Comparison of ENCODE assay signal across 1 cellular context in the genomic region with DNA sequence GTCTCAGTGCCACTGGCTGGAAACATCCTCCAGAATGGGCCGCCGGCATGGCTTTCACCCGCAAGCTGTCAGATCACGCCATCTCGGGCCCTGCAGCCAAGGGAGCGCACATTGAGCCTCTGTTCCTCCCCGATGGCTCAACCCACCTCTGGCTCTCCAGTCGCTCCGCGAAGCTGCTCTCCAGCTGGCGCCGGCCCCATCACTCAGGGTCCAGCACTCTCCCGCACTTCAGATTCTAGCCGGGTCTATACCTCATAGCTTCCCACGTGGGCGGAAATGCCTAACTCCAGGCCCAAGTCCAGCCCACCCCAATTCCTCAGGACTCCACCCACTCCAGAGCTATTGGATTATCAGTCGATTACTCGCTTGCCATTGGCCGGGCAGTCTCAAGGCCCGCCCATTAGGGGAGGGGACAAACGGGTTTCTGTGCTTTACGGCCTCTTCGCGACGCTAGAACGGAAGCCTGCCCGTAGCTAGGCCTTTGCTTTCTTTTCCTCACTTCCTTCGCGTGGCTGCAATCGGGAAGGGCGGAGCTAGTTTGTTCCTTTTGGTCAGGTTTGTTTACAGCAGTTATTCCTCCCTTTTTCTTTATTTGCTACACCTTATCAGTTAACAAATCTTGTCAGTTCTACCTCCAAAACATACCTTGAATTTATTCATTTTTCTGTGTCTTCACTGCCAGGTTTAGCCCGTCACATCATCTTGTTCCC.
TF ChIP-seq lines count a peak whose summit lies in the region.

A gene with protein sequence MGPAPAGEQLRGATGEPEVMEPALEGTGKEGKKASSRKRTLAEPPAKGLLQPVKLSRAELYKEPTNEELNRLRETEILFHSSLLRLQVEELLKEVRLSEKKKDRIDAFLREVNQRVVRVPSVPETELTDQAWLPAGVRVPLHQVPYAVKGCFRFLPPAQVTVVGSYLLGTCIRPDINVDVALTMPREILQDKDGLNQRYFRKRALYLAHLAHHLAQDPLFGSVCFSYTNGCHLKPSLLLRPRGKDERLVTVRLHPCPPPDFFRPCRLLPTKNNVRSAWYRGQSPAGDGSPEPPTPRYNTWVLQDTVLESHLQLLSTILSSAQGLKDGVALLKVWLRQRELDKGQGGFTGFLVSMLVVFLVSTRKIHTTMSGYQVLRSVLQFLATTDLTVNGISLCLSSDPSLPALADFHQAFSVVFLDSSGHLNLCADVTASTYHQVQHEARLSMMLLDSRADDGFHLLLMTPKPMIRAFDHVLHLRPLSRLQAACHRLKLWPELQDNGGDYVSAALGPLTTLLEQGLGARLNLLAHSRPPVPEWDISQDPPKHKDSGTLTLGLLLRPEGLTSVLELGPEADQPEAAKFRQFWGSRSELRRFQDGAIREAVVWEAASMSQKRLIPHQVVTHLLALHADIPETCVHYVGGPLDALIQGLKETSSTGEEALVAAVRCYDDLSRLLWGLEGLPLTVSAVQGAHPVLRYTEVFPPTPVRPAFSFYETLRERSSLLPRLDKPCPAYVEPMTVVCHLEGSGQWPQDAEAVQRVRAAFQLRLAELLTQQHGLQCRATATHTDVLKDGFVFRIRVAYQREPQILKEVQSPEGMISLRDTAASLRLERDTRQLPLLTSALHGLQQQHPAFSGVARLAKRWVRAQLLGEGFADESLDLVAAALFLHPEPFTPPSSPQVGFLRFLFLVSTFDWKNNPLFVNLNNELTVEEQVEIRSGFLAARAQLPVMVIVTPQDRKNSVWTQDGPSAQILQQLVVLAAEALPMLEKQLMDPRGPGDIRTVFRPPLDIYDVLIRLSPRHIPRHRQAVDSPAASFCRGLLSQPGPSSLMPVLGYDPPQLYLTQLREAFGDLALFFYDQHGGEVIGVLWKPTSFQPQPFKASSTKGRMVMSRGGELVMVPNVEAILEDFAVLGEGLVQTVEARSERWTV (minus strand): TSS at position 282 of the 710 bp plus-strand sequence. CDS start 82 bp downstream, at position 200.

TF ChIP-seq in K562, 482 proteins besides CTCF, POLR2A, EP300 and RAD21 (continued from another document and continues in another):
- TF ChIP-seq, protein P1, sequence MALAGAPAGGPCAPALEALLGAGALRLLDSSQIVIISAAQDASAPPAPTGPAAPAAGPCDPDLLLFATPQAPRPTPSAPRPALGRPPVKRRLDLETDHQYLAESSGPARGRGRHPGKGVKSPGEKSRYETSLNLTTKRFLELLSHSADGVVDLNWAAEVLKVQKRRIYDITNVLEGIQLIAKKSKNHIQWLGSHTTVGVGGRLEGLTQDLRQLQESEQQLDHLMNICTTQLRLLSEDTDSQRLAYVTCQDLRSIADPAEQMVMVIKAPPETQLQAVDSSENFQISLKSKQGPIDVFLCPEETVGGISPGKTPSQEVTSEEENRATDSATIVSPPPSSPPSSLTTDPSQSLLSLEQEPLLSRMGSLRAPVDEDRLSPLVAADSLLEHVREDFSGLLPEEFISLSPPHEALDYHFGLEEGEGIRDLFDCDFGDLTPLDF (CRISPR knock-in tag; IDR thresholded peaks at IDR 0.05) = no peak
- TF ChIP-seq RFX7 (CRISPR knock-in tag; IDR thresholded peaks at IDR 0.05) = no peak
- TF ChIP-seq ZNF121 (CRISPR knock-in tag; conservative IDR thresholded peaks at IDR 0.05) = no peak
- TF ChIP-seq POLR2H (tag; IDR thresholded peaks at IDR 0.05; ENCODE audit: low read depth) = peak; percentile 68; the same call in 1 of the 2 replicates
- no peak for TF ChIP-seq CHD4 (IDR thresholded peaks at IDR 0.05; ENCODE audit: insufficient read depth, insufficient replicate concordance, low read depth, low read length, poor library complexity, severe bottlenecking)
- TF ChIP-seq C11orf30 (IDR thresholded peaks at IDR 0.05; ENCODE audit: low read depth) = peak; percentile 33; the same call in 1 of the 2 replicates
- TF ChIP-seq FOSL1 (tag; conservative IDR thresholded peaks at IDR 0.05) = no peak
- no peak for TF ChIP-seq PURB (CRISPR knock-in tag; IDR thresholded peaks at IDR 0.05; ENCODE audit: low read depth)
- TF ChIP-seq, protein P2, sequence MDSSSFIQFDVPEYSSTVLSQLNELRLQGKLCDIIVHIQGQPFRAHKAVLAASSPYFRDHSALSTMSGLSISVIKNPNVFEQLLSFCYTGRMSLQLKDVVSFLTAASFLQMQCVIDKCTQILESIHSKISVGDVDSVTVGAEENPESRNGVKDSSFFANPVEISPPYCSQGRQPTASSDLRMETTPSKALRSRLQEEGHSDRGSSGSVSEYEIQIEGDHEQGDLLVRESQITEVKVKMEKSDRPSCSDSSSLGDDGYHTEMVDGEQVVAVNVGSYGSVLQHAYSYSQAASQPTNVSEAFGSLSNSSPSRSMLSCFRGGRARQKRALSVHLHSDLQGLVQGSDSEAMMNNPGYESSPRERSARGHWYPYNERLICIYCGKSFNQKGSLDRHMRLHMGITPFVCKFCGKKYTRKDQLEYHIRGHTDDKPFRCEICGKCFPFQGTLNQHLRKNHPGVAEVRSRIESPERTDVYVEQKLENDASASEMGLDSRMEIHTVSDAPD (CRISPR knock-in tag; IDR thresholded peaks at IDR 0.05) = no peak
- TF ChIP-seq ZBTB8A (IDR thresholded peaks at IDR 0.05; ENCODE audit: partially characterized antibody) = no peak
- no peak for TF ChIP-seq TFAM (CRISPR knock-in tag; conservative IDR thresholded peaks at IDR 0.05)
- 0 out of 4 replicates have a peak, but pooled peaks of 1 of the 2 experiments have one; percentile 30 for TF ChIP-seq RCOR1 (IDR thresholded peaks at IDR 0.05; ENCODE audit: borderline replicate concordance in 1 of 2, low read depth in 2 of 2, low read length in 2 of 2)
- TF ChIP-seq, protein P3, sequence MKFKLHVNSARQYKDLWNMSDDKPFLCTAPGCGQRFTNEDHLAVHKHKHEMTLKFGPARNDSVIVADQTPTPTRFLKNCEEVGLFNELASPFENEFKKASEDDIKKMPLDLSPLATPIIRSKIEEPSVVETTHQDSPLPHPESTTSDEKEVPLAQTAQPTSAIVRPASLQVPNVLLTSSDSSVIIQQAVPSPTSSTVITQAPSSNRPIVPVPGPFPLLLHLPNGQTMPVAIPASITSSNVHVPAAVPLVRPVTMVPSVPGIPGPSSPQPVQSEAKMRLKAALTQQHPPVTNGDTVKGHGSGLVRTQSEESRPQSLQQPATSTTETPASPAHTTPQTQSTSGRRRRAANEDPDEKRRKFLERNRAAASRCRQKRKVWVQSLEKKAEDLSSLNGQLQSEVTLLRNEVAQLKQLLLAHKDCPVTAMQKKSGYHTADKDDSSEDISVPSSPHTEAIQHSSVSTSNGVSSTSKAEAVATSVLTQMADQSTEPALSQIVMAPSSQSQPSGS (CRISPR knock-in tag; IDR thresholded peaks at IDR 0.05) = no peak
- no peak for TF ChIP-seq KAT8 (IDR thresholded peaks at IDR 0.05; ENCODE audit: low read depth)
- TF ChIP-seq EWSR1 (IDR thresholded peaks at IDR 0.05; ENCODE audit: borderline replicate concordance, low read depth, partially characterized antibody) = no peak
- TF ChIP-seq, protein P4, sequence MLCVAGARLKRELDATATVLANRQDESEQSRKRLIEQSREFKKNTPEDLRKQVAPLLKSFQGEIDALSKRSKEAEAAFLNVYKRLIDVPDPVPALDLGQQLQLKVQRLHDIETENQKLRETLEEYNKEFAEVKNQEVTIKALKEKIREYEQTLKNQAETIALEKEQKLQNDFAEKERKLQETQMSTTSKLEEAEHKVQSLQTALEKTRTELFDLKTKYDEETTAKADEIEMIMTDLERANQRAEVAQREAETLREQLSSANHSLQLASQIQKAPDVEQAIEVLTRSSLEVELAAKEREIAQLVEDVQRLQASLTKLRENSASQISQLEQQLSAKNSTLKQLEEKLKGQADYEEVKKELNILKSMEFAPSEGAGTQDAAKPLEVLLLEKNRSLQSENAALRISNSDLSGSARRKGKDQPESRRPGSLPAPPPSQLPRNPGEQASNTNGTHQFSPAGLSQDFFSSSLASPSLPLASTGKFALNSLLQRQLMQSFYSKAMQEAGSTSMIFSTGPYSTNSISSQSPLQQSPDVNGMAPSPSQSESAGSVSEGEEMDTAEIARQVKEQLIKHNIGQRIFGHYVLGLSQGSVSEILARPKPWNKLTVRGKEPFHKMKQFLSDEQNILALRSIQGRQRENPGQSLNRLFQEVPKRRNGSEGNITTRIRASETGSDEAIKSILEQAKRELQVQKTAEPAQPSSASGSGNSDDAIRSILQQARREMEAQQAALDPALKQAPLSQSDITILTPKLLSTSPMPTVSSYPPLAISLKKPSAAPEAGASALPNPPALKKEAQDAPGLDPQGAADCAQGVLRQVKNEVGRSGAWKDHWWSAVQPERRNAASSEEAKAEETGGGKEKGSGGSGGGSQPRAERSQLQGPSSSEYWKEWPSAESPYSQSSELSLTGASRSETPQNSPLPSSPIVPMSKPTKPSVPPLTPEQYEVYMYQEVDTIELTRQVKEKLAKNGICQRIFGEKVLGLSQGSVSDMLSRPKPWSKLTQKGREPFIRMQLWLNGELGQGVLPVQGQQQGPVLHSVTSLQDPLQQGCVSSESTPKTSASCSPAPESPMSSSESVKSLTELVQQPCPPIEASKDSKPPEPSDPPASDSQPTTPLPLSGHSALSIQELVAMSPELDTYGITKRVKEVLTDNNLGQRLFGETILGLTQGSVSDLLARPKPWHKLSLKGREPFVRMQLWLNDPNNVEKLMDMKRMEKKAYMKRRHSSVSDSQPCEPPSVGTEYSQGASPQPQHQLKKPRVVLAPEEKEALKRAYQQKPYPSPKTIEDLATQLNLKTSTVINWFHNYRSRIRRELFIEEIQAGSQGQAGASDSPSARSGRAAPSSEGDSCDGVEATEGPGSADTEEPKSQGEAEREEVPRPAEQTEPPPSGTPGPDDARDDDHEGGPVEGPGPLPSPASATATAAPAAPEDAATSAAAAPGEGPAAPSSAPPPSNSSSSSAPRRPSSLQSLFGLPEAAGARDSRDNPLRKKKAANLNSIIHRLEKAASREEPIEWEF (CRISPR knock-in tag; IDR thresholded peaks at IDR 0.05) = no peak
- TF ChIP-seq ZFX (CRISPR knock-in tag; IDR thresholded peaks at IDR 0.05) = peak; percentile 74
- peak; percentile 70 for TF ChIP-seq NEUROD1 (IDR thresholded peaks at IDR 0.05; ENCODE audit: borderline replicate concordance, low read depth, low read length, partially characterized antibody)
- peak; percentile 58; the same call in 1 of the 2 replicates for TF ChIP-seq GABPB1 (CRISPR knock-in tag; IDR thresholded peaks at IDR 0.05)
- TF ChIP-seq, protein P5, sequence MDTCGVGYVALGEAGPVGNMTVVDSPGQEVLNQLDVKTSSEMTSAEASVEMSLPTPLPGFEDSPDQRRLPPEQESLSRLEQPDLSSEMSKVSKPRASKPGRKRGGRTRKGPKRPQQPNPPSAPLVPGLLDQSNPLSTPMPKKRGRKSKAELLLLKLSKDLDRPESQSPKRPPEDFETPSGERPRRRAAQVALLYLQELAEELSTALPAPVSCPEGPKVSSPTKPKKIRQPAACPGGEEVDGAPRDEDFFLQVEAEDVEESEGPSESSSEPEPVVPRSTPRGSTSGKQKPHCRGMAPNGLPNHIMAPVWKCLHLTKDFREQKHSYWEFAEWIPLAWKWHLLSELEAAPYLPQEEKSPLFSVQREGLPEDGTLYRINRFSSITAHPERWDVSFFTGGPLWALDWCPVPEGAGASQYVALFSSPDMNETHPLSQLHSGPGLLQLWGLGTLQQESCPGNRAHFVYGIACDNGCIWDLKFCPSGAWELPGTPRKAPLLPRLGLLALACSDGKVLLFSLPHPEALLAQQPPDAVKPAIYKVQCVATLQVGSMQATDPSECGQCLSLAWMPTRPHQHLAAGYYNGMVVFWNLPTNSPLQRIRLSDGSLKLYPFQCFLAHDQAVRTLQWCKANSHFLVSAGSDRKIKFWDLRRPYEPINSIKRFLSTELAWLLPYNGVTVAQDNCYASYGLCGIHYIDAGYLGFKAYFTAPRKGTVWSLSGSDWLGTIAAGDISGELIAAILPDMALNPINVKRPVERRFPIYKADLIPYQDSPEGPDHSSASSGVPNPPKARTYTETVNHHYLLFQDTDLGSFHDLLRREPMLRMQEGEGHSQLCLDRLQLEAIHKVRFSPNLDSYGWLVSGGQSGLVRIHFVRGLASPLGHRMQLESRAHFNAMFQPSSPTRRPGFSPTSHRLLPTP (IDR thresholded peaks at IDR 0.05; ENCODE audit: borderline replicate concordance, extremely low read depth, insufficient read length) = no peak
- TF ChIP-seq SP1 (CRISPR knock-in tag; IDR thresholded peaks at IDR 0.05) = peak; percentile 96
- TF ChIP-seq NFE2L1 (tag; IDR thresholded peaks at IDR 0.05; ENCODE audit: borderline replicate concordance, low read depth) = no peak
- TF ChIP-seq STAT5B (CRISPR knock-in tag; IDR thresholded peaks at IDR 0.05) = no peak
- TF ChIP-seq MCM5 (IDR thresholded peaks at IDR 0.05; ENCODE audit: low read depth) = no peak
- TF ChIP-seq POLR2AphosphoS2 (IDR thresholded peaks at IDR 0.05; ENCODE audit: low read length) = no peak; the same call in 1 of the 2 replicates
- no peak for TF ChIP-seq ZNF75A (CRISPR knock-in tag; IDR thresholded peaks at IDR 0.05)
- TF ChIP-seq, protein P6, sequence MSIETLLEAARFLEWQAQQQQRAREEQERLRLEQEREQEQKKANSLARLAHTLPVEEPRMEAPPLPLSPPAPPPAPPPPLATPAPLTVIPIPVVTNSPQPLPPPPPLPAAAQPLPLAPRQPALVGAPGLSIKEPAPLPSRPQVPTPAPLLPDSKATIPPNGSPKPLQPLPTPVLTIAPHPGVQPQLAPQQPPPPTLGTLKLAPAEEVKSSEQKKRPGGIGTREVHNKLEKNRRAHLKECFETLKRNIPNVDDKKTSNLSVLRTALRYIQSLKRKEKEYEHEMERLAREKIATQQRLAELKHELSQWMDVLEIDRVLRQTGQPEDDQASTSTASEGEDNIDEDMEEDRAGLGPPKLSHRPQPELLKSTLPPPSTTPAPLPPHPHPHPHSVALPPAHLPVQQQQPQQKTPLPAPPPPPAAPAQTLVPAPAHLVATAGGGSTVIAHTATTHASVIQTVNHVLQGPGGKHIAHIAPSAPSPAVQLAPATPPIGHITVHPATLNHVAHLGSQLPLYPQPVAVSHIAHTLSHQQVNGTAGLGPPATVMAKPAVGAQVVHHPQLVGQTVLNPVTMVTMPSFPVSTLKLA (conservative IDR thresholded peaks at IDR 0.05) = peak; percentile 96 to 99
- no peak for TF ChIP-seq BHLHE40 (IDR thresholded peaks at IDR 0.05; ENCODE audit: low read length)
- no peak for TF ChIP-seq FOXA1 (IDR thresholded peaks at IDR 0.05; ENCODE audit: borderline replicate concordance)
- no peak for TF ChIP-seq NONO (IDR thresholded peaks at IDR 0.05; ENCODE audit: low read depth in 2 of 2, low read length in 1 of 2)
- TF ChIP-seq, protein P7, sequence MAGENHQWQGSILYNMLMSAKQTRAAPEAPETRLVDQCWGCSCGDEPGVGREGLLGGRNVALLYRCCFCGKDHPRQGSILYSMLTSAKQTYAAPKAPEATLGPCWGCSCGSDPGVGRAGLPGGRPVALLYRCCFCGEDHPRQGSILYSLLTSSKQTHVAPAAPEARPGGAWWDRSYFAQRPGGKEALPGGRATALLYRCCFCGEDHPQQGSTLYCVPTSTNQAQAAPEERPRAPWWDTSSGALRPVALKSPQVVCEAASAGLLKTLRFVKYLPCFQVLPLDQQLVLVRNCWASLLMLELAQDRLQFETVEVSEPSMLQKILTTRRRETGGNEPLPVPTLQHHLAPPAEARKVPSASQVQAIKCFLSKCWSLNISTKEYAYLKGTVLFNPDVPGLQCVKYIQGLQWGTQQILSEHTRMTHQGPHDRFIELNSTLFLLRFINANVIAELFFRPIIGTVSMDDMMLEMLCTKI (IDR thresholded peaks at IDR 0.05; ENCODE audit: partially characterized antibody) = no peak
